Comparison of ENCODE assay signal across 2 cellular contexts in genomic region chrX:30282527-30282926, GRCh38.
TF ChIP-seq lines count a peak whose summit lies in the region.

No MANE protein-coding gene starts in this region.

TF ChIP-seq in A549, 52 proteins besides CTCF, POLR2A, EP300 and RAD21:
- no peak for TF ChIP-seq RFX5 (IDR thresholded peaks at IDR 0.05)
- no peak for TF ChIP-seq RARB (CRISPR knock-in tag; IDR thresholded peaks at IDR 0.05)
- no peak for TF ChIP-seq FOSL2 (IDR thresholded peaks at IDR 0.05)
- peak; percentile 65 for TF ChIP-seq FOSL2 (CRISPR knock-in tag; IDR thresholded peaks at IDR 0.05)
- peak; percentile 61; the same call in 1 of the 2 replicates for TF ChIP-seq ZSCAN20 (CRISPR knock-in tag; IDR thresholded peaks at IDR 0.05)
- TF ChIP-seq JUNB (IDR thresholded peaks at IDR 0.05) = peak; percentile 46
- TF ChIP-seq HOXA7 (CRISPR knock-in tag; IDR thresholded peaks at IDR 0.05) = no peak
- TF ChIP-seq FOXS1 (CRISPR knock-in tag; IDR thresholded peaks at IDR 0.05) = 0 out of 2 replicates have a peak, but pooled peaks have one; percentile 14

TF ChIP-seq in K562, 482 proteins besides CTCF, POLR2A, EP300 and RAD21:
- TF ChIP-seq ZNF124 (CRISPR knock-in tag; IDR thresholded peaks at IDR 0.05) = no peak
- no peak for TF ChIP-seq RHOXF2B (CRISPR knock-in tag; conservative IDR thresholded peaks at IDR 0.05)
- no peak for TF ChIP-seq CC2D1A (IDR thresholded peaks at IDR 0.05)
- no peak for TF ChIP-seq CGGBP1 (CRISPR knock-in tag; IDR thresholded peaks at IDR 0.05)
- TF ChIP-seq SFPQ (IDR thresholded peaks at IDR 0.05; ENCODE audit: low read depth, low read length) = no peak
- TF ChIP-seq CHCHD3 (CRISPR knock-in tag; IDR thresholded peaks at IDR 0.05) = no peak
- TF ChIP-seq NCOA6 (IDR thresholded peaks at IDR 0.05) = no peak
- no peak for TF ChIP-seq STAT6 (CRISPR knock-in tag; IDR thresholded peaks at IDR 0.05)
- TF ChIP-seq ELK1 (CRISPR knock-in tag; IDR thresholded peaks at IDR 0.05) = no peak
- TF ChIP-seq GMEB1 (CRISPR knock-in tag; IDR thresholded peaks at IDR 0.05) = no peak
- TF ChIP-seq MLLT1 (IDR thresholded peaks at IDR 0.05) = no peak
- TF ChIP-seq NCOR1 (IDR thresholded peaks at IDR 0.05) = no peak
- TF ChIP-seq CBFB (CRISPR knock-in tag; IDR thresholded peaks at IDR 0.05) = no peak
- TF ChIP-seq NCOA1 (IDR thresholded peaks at IDR 0.05; ENCODE audit: low read depth) = no peak
- TF ChIP-seq FOXA3 (CRISPR knock-in tag; conservative IDR thresholded peaks at IDR 0.05 in 1 of 2, IDR thresholded peaks at IDR 0.05 in 1 of 2) = no peak
- no peak for TF ChIP-seq MBD2 (IDR thresholded peaks at IDR 0.05; ENCODE audit: borderline replicate concordance, low read depth)
- no peak for TF ChIP-seq ZFPM2 (CRISPR knock-in tag; IDR thresholded peaks at IDR 0.05)
- no peak for TF ChIP-seq ETS2 (tag; IDR thresholded peaks at IDR 0.05; ENCODE audit: borderline replicate concordance, poor library complexity, severe bottlenecking)
